18 cellular contexts compared by ENCODE assay signal in genomic region chr18:21638822-21639221, GRCh38.
"Had no signal": no experiment of that assay in that cellular context is flagged by ENCODE, and none has a peak within 500 bp of the region (broad histone marks: within the 10 kb centered on the region; RNA-seq: fewer than 3 reads in every experiment).

No MANE protein-coding gene starts in this region.

- H3K27me3 ChIP-seq: sigmoid colon, spleen, stomach, testis, upper lobe of right lung had no signal

- H3K36me3 ChIP-seq: lower lobe of right lung, sigmoid colon, upper lobe of right lung had no signal

- H3K4me3 ChIP-seq: lower lobe of right lung, sigmoid colon, spleen, stomach, testis, upper lobe of right lung had no signal

- DNase-seq: activated CD4-positive, alpha-beta T cell treated with anti-CD3 and anti-CD28 coated beads for 4 hours; activated CD8-positive, alpha-beta T cell treated with anti-CD3 and anti-CD28 coated beads for 36 hours; activated naive CD4-positive, alpha-beta T cell; activated naive CD8-positive, alpha-beta T cell treated with anti-CD3 and anti-CD28 coated beads, Interleukin-2, amount 50 U/mL, for 24 hours; aorta; dermis blood vessel endothelial cell; effector memory CD8-positive, alpha-beta T cell; head of caudate nucleus; immature natural killer cell; lower lobe of right lung; midbrain; sigmoid colon; spleen; stomach; testis; upper lobe of right lung; WERI-Rb-1 had no signal

- H3K27me3 Mint-ChIP-seq: activated CD8-positive, alpha-beta T cell treated with anti-CD3 and anti-CD28 coated beads for 36 hours; activated naive CD8-positive, alpha-beta T cell treated with anti-CD3 and anti-CD28 coated beads, Interleukin-2, amount 50 U/mL, for 24 hours; effector memory CD8-positive, alpha-beta T cell had no signal

- H3K27ac Mint-ChIP-seq: activated naive CD8-positive, alpha-beta T cell treated with anti-CD3 and anti-CD28 coated beads, Interleukin-2, amount 50 U/mL, for 24 hours had no signal

- H3K4me3 Mint-ChIP-seq: activated CD8-positive, alpha-beta T cell treated with anti-CD3 and anti-CD28 coated beads for 36 hours; activated naive CD8-positive, alpha-beta T cell treated with anti-CD3 and anti-CD28 coated beads, Interleukin-2, amount 50 U/mL, for 24 hours; effector memory CD8-positive, alpha-beta T cell; immature natural killer cell had no signal

- H3K9me3 ChIP-seq: lower lobe of right lung, sigmoid colon, spleen, stomach, testis, upper lobe of right lung had no signal

- ATAC-seq: effector memory CD8-positive, alpha-beta T cell; upper lobe of right lung had no signal

- H3K9me3 Mint-ChIP-seq: activated CD8-positive, alpha-beta T cell treated with anti-CD3 and anti-CD28 coated beads for 36 hours; activated naive CD8-positive, alpha-beta T cell treated with anti-CD3 and anti-CD28 coated beads, Interleukin-2, amount 50 U/mL, for 24 hours; effector memory CD8-positive, alpha-beta T cell; immature natural killer cell had no signal

- FAIRE-seq: frontal cortex had no signal

- H3K27ac ChIP-seq: lower lobe of right lung, sigmoid colon, spleen, stomach, testis, upper lobe of right lung, WERI-Rb-1 had no signal

- H3K4me1 ChIP-seq: lower lobe of right lung, sigmoid colon, spleen, testis, upper lobe of right lung had no signal
